In the genomic region with DNA sequence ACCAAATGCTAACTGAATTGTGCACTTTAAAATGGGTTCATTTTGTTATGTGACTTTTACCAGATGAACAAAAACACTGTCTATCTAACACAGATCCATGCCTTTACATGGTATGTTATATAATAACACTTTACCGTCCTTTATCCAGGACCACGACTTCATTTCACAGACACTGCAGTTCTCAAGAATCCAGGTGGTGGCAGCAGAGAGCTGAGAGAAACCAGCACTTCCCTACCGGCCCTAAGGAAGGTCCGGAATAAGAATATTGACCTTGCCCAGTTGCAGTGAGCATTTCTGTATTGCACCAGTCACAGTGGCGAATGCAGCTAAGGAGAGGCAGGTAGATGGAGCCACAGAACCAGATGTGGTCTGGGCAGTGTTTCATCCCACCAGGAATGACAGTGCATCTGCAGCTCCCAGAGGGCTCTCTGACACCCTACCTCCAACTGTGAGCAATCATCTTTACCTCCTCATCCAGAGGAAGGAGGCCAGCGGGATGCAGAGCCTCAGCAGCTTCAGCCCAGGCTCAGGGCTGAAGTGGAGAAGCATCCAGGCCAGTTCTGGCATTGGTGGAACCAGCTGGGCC, we compare ENCODE assay signal across 8 cellular contexts. TPM values are rescaled to one million over a fixed set of nuclear protein-coding genes. Genes with fewer than 3 reads are reported as not detected.
A peak's percentile ranks its signal among the peaks of the same experiment; 100 is the strongest.
DNase-seq lines count a peak whose midpoint lies in the region; ATAC-seq, FAIRE-seq and TF ChIP-seq lines count a peak whose summit lies in the region.

No MANE protein-coding gene starts in this region.

- peak; percentile 85 for TF ChIP-seq CTCF in foreskin fibroblast (IDR thresholded peaks at IDR 0.05; ENCODE audit: low read depth, low read length)

- peak; percentile 47 for FAIRE-seq in GM12891 (lab: Jason Lieb, UNC)

- no peak for TF ChIP-seq POLR2A in GM12891 (IDR thresholded peaks at IDR 0.05; ENCODE audit: low read depth, low read length)

- ATAC-seq in HG03442 (IDR thresholded peaks at IDR 0.05; ENCODE audit: unreplicated experiment) (no peak), HG02623 (IDR thresholded peaks at IDR 0.05; ENCODE audit: unreplicated experiment) (no peak)

- intact Hi-C loops in posterior cingulate gyrus (cut with DNase I), result loop anchor here (10.0 kb wide), 1 partner anchor 178 kb away; no protein-coding TSS in a partner anchor

- DNase-seq in Ammon's horn (ENCODE audit: low spot score) (peak; percentile 51), GM12891 (ENCODE audit: insufficient read length, low spot score) (no peak), NCI-H2227 (lab: John Stamatoyannopoulos, UW; ENCODE audit: unreplicated experiment) (peak; percentile 87), foreskin fibroblast (peak; percentile 29 to 78), posterior cingulate gyrus (peak in 6 of 10 donors; percentile 35 to 72 (median 47))
- DNase-seq in activated CD8-positive, alpha-beta memory T cell treated with anti-CD3 and anti-CD28 coated beads, Interleukin-2, amount 50 U/mL, for 4 hours, result peak; percentile 36

- no peak overlapping the region for H3K4me3 ChIP-seq in foreskin fibroblast (ENCODE audit: low read depth in 1 of 2, low read length in 2 of 2)

TF ChIP-seq in GM12891, 5 proteins besides CTCF, POLR2A, EP300 and RAD21:
- TF ChIP-seq POLR2AphosphoS5 (IDR thresholded peaks at IDR 0.05; ENCODE audit: low read depth, low read length) (no peak), SPI1 (IDR thresholded peaks at IDR 0.05; ENCODE audit: low read depth, low read length) (peak; percentile 46)

RNA-seq across cellular contexts. Expression of a gene that starts 44.6 kb away (rescaled TPM):
- polyA plus RNA-seq in GM12891 (2012; ENCODE audit: low read depth, missing spikeins), result 16.4 TPM
